Comparison of ENCODE assay signal across 1 cellular context in genomic region chr11:13487661-13488030, GRCh38.
TF ChIP-seq lines count a peak whose summit lies in the region.

No MANE protein-coding gene starts in this region.

TF ChIP-seq in IMR-90, 13 proteins besides CTCF, POLR2A, EP300 and RAD21 (continued from another document):
- TF ChIP-seq USF2 (IDR thresholded peaks at IDR 0.05; ENCODE audit: low read depth, low read length) (no peak), SMC3 (IDR thresholded peaks at IDR 0.05; ENCODE audit: low read depth, low read length) (no peak), MAZ (IDR thresholded peaks at IDR 0.05; ENCODE audit: borderline replicate concordance, low read depth, low read length) (no peak), BHLHE40 (IDR thresholded peaks at IDR 0.05; ENCODE audit: low read depth, low read length) (no peak), RFX5 (IDR thresholded peaks at IDR 0.05; ENCODE audit: low read depth, low read length) (no peak)
TF ChIP-seq in IMR-90: peak in this region for 0.
